8 cellular contexts compared by ENCODE assay signal in the genomic region with DNA sequence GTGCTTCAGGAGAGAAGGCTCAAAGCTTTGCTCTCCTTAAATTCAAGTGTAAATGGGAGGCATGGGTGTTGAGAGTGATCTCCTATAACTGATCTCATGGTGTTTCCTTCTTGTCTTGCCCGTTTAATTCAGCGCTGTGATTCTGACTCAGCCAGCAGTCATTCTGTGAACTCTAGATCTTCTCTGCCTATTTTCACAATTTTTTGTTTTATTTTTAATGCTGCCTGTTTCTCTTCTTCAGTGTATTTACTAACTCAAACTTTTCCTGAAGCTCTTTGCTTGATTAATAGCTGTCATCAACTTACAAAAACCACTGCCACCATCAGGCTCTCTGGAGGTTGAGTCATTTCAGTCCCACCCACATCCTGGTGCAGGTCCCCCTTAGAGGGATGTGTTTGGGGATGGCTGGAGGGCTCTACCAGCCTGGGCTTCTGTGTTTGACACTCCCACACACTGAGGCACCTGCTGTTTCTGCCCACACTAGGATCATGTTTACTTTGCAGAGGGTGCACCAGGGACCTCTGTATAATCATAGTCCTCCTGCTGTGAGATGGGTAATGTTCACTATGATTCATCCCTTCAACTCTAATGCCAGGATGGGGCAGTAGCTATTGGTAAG.
DNase-seq lines count a peak whose midpoint lies in the region; ATAC-seq, FAIRE-seq and TF ChIP-seq lines count a peak whose summit lies in the region.

No MANE protein-coding gene starts in this region.

- no peak for FAIRE-seq in kidney (lab: Jason Lieb, UNC)

- DNase-seq in DMS53 treated with DMSO at 0.1 percent for 48 hours (lab: John Stamatoyannopoulos, UW; ENCODE audit: unreplicated experiment) = peak; percentile 95
- DNase-seq in HT1080 (ENCODE audit: low read depth) = peak; percentile 98
- DNase-seq in T-helper 22 cell (ENCODE audit: low read depth) = peak; percentile 52
- peak; percentile 39 for DNase-seq in brain microvascular endothelial cell
- peak; percentile 22 for DNase-seq in stimulated activated CD8-positive, alpha-beta memory T cell treated with anti-CD3 and anti-CD28 coated beads, Interleukin-15, amount 100 ng/mL, for 24 hours (ENCODE audit: low read depth)
- no peak for DNase-seq in kidney
- DNase-seq in NCI-H1105 treated with DMSO at 0.1 percent for 48 hours (lab: John Stamatoyannopoulos, UW) = no peak

- H3K9ac ChIP-seq in kidney (ENCODE audit: low read length in 2 of 2) = no peak overlapping the region

- TF ChIP-seq CTCF in brain microvascular endothelial cell (IDR thresholded peaks at IDR 0.05; ENCODE audit: low read depth, low read length, missing control alignments) = no peak
- TF ChIP-seq CTCF in kidney (IDR thresholded peaks at IDR 0.05; ENCODE audit: borderline replicate concordance, extremely low read depth, insufficient read depth) = no peak

- H3K4me3 ChIP-seq in brain microvascular endothelial cell (ENCODE audit: low read depth, low read length) (no peak overlapping the region), kidney (ENCODE audit: low read length in 2 of 2) (no peak overlapping the region)

- in situ Hi-C loops in brain microvascular endothelial cell (cut with HindIII; ENCODE audit: low pct_ligation_motif_present, low sequenced_read_pairs) = no loop called here

- H3K27ac ChIP-seq in brain microvascular endothelial cell = no peak overlapping the region
- H3K27ac ChIP-seq in kidney (ENCODE audit: low read depth in 2 of 2, low read length in 2 of 2) = no peak overlapping the region

- H3K27me3 ChIP-seq in brain microvascular endothelial cell (replicated peaks) = no peaks in the 10 kb centered on the region

- H3K36me3 ChIP-seq in brain microvascular endothelial cell (replicated peaks) (no peaks in the 10 kb centered on the region), kidney (ENCODE audit: control insufficient read depth in 1 of 2, insufficient read depth in 2 of 2, low read length in 2 of 2) (no peaks in the 10 kb centered on the region)

- H3K9me3 ChIP-seq in kidney (ENCODE audit: control insufficient read depth in 1 of 2, low read length in 2 of 2) = no peaks in the 10 kb centered on the region

- peak; percentile 82 for ATAC-seq in GM21423 (IDR thresholded peaks at IDR 0.05; ENCODE audit: unreplicated experiment)

- intact Hi-C loops in kidney (cut with DNase I) = no loop called here

- H3K4me1 ChIP-seq in kidney (ENCODE audit: control insufficient read depth in 1 of 2, insufficient read depth in 1 of 2, low read depth in 1 of 2, low read length in 2 of 2) = no peaks in the 10 kb centered on the region

Comparison
In these comparisons a context has a peak if more than half of its experiments do, and no peak if none do; other contexts are left out.
1. DNase-seq: peak in DMS53 treated with DMSO at 0.1 percent for 48 hours (single experiment), HT1080 (single experiment), T-helper 22 cell (single experiment), brain microvascular endothelial cell (single experiment) and stimulated activated CD8-positive, alpha-beta memory T cell treated with anti-CD3 and anti-CD28 coated beads, Interleukin-15, amount 100 ng/mL, for 24 hours (single experiment); none in kidney (single experiment) and NCI-H1105 treated with DMSO at 0.1 percent for 48 hours (single experiment).